In the genomic region with DNA sequence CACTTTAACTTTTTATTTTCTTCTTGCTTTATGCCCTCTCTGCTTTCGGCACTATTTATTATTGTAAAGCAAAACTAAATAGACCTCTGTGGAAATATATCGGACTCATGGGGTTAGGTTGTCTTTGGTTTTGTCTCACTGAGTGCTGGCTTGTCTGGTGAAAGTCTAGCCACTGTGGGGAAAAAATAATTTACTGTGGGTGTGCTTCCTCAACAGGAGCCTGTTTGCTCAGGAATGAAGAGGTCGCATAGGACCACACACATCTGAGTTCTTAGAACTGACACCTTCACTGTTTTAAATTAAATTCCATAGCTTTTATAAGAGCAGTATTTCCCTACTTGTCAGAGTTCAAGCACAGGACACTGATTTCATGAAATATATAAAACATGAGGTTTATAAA, we compare ENCODE assay signal across 24 cellular contexts.
"Had no signal": no experiment of that assay in that cellular context is flagged by ENCODE, and none has a peak within 500 bp of the region (broad histone marks: within the 10 kb centered on the region; RNA-seq: fewer than 3 reads in every experiment).

No MANE protein-coding gene starts in this region.

- H3K4me3 ChIP-seq: K562 had no signal

- H3K4me1 Mint-ChIP-seq: activated CD4-positive, alpha-beta T cell treated with anti-CD3 and anti-CD28 coated beads for 36 hours; activated naive CD4-positive, alpha-beta T cell treated with anti-CD3 and anti-CD28 coated beads, Interleukin-2, amount 10 ng/mL, durations not matched to agents 7 days and 5 days; activated naive CD8-positive, alpha-beta T cell treated with anti-CD3 and anti-CD28 coated beads for 36 hours; T-helper 17 cell had no signal

- H3K36me3 Mint-ChIP-seq: activated naive CD4-positive, alpha-beta T cell treated with anti-CD3 and anti-CD28 coated beads, Interleukin-2, amount 10 ng/mL, durations not matched to agents 7 days and 5 days had no signal

- H3K4me3 Mint-ChIP-seq: activated CD4-positive, alpha-beta T cell treated with anti-CD3 and anti-CD28 coated beads for 36 hours; activated CD8-positive, alpha-beta T cell treated with anti-CD3 and anti-CD28 coated beads for 36 hours; activated naive CD4-positive, alpha-beta T cell treated with anti-CD3 and anti-CD28 coated beads, Interleukin-2, amount 10 ng/mL, durations not matched to agents 7 days and 5 days; activated naive CD8-positive, alpha-beta T cell treated with anti-CD3 and anti-CD28 coated beads for 36 hours; activated T-cell treated with anti-CD3 and anti-CD28 coated beads, Interleukin-2, amount 50 U/mL, for 72 hours; T-helper 17 cell had no signal

- H3K27me3 Mint-ChIP-seq: activated CD4-positive, alpha-beta T cell treated with anti-CD3 and anti-CD28 coated beads for 36 hours; activated CD8-positive, alpha-beta T cell treated with anti-CD3 and anti-CD28 coated beads for 36 hours; activated naive CD4-positive, alpha-beta T cell treated with anti-CD3 and anti-CD28 coated beads, Interleukin-2, amount 10 ng/mL, durations not matched to agents 7 days and 5 days; activated naive CD8-positive, alpha-beta T cell treated with anti-CD3 and anti-CD28 coated beads for 36 hours; T-helper 17 cell had no signal

- DNase-seq: activated CD4-positive, alpha-beta T cell treated with anti-CD3 and anti-CD28 coated beads for 36 hours; activated CD8-positive, alpha-beta memory T cell treated with anti-CD3 and anti-CD28 coated beads, Interleukin-2, amount 50 U/mL, for 4 hours; activated CD8-positive, alpha-beta T cell treated with anti-CD3 and anti-CD28 coated beads for 36 hours; activated gamma-delta T cell treated with Interleukin-2 at 50 U/mL for 16 hours; activated naive CD4-positive, alpha-beta T cell treated with anti-CD3 and anti-CD28 coated beads, Interleukin-2, amount 10 ng/mL, durations not matched to agents 7 days and 5 days; activated naive CD8-positive, alpha-beta T cell treated with anti-CD3 and anti-CD28 coated beads for 36 hours; activated T-cell treated with anti-CD3 and anti-CD28 coated beads, Interleukin-2, amount 50 U/mL, for 72 hours; Karpas-422; MM.1S; NCI-H1105; NCI-H1436; NCI-H1694 treated with DMSO at 0.1 percent for 48 hours; NCI-H2029 treated with DMSO at 0.1 percent for 48 hours; NCI-H345; NCI-H510A; NCI-H526 treated with DMSO at 0.1 percent for 48 hours; NK-92 treated with Interleukin-12 subunit alpha and Interleukin-12 subunit beta, amount 100 ng/mL, for 24 hours; OCI-M1; SHP77 treated with DMSO at 0.1 percent for 48 hours; T-helper 17 cell; T-helper 9 cell had no signal

- ATAC-seq: activated CD4-positive, alpha-beta T cell treated with anti-CD3 and anti-CD28 coated beads for 36 hours; activated CD8-positive, alpha-beta T cell treated with anti-CD3 and anti-CD28 coated beads for 36 hours; activated T-cell treated with anti-CD3 and anti-CD28 coated beads, Interleukin-2, amount 50 U/mL, for 72 hours; K562; Panc1; T-helper 17 cell had no signal

- H3K9me3 Mint-ChIP-seq: activated CD8-positive, alpha-beta T cell treated with anti-CD3 and anti-CD28 coated beads for 36 hours; activated naive CD4-positive, alpha-beta T cell treated with anti-CD3 and anti-CD28 coated beads, Interleukin-2, amount 10 ng/mL, durations not matched to agents 7 days and 5 days; activated naive CD8-positive, alpha-beta T cell treated with anti-CD3 and anti-CD28 coated beads for 36 hours; activated T-cell treated with anti-CD3 and anti-CD28 coated beads, Interleukin-2, amount 50 U/mL, for 72 hours; activated T-helper 2 cell treated with anti-CD3 and anti-CD28 coated beads, Interferon-gamma antibody, Interleukin-2, Interleukin-4, amounts not matched to agents 10 μg/mL and 5 μg/mL and 100 μg/mL, durations not matched to agents 14 hours and 24 hours and 36 hours had no signal

- H3K27ac Mint-ChIP-seq: activated CD4-positive, alpha-beta T cell treated with anti-CD3 and anti-CD28 coated beads for 36 hours; activated CD8-positive, alpha-beta T cell treated with anti-CD3 and anti-CD28 coated beads for 36 hours; activated naive CD4-positive, alpha-beta T cell treated with anti-CD3 and anti-CD28 coated beads, Interleukin-2, amount 10 ng/mL, durations not matched to agents 7 days and 5 days; activated naive CD8-positive, alpha-beta T cell treated with anti-CD3 and anti-CD28 coated beads for 36 hours; activated T-cell treated with anti-CD3 and anti-CD28 coated beads, Interleukin-2, amount 50 U/mL, for 72 hours; activated T-helper 2 cell treated with anti-CD3 and anti-CD28 coated beads, Interferon-gamma antibody, Interleukin-2, Interleukin-4, amounts not matched to agents 10 μg/mL and 5 μg/mL and 100 μg/mL, durations not matched to agents 14 hours and 24 hours and 36 hours; T-helper 17 cell had no signal
